In genomic region chr14:22304324-22304723, GRCh38 we compare ENCODE assay signal across 1 cellular context.
TF ChIP-seq lines count a peak whose summit lies in the region.

No MANE protein-coding gene starts in this region.

TF ChIP-seq in GM23338, 12 proteins besides CTCF, POLR2A, EP300 and RAD21:
- TF ChIP-seq, protein P1, sequence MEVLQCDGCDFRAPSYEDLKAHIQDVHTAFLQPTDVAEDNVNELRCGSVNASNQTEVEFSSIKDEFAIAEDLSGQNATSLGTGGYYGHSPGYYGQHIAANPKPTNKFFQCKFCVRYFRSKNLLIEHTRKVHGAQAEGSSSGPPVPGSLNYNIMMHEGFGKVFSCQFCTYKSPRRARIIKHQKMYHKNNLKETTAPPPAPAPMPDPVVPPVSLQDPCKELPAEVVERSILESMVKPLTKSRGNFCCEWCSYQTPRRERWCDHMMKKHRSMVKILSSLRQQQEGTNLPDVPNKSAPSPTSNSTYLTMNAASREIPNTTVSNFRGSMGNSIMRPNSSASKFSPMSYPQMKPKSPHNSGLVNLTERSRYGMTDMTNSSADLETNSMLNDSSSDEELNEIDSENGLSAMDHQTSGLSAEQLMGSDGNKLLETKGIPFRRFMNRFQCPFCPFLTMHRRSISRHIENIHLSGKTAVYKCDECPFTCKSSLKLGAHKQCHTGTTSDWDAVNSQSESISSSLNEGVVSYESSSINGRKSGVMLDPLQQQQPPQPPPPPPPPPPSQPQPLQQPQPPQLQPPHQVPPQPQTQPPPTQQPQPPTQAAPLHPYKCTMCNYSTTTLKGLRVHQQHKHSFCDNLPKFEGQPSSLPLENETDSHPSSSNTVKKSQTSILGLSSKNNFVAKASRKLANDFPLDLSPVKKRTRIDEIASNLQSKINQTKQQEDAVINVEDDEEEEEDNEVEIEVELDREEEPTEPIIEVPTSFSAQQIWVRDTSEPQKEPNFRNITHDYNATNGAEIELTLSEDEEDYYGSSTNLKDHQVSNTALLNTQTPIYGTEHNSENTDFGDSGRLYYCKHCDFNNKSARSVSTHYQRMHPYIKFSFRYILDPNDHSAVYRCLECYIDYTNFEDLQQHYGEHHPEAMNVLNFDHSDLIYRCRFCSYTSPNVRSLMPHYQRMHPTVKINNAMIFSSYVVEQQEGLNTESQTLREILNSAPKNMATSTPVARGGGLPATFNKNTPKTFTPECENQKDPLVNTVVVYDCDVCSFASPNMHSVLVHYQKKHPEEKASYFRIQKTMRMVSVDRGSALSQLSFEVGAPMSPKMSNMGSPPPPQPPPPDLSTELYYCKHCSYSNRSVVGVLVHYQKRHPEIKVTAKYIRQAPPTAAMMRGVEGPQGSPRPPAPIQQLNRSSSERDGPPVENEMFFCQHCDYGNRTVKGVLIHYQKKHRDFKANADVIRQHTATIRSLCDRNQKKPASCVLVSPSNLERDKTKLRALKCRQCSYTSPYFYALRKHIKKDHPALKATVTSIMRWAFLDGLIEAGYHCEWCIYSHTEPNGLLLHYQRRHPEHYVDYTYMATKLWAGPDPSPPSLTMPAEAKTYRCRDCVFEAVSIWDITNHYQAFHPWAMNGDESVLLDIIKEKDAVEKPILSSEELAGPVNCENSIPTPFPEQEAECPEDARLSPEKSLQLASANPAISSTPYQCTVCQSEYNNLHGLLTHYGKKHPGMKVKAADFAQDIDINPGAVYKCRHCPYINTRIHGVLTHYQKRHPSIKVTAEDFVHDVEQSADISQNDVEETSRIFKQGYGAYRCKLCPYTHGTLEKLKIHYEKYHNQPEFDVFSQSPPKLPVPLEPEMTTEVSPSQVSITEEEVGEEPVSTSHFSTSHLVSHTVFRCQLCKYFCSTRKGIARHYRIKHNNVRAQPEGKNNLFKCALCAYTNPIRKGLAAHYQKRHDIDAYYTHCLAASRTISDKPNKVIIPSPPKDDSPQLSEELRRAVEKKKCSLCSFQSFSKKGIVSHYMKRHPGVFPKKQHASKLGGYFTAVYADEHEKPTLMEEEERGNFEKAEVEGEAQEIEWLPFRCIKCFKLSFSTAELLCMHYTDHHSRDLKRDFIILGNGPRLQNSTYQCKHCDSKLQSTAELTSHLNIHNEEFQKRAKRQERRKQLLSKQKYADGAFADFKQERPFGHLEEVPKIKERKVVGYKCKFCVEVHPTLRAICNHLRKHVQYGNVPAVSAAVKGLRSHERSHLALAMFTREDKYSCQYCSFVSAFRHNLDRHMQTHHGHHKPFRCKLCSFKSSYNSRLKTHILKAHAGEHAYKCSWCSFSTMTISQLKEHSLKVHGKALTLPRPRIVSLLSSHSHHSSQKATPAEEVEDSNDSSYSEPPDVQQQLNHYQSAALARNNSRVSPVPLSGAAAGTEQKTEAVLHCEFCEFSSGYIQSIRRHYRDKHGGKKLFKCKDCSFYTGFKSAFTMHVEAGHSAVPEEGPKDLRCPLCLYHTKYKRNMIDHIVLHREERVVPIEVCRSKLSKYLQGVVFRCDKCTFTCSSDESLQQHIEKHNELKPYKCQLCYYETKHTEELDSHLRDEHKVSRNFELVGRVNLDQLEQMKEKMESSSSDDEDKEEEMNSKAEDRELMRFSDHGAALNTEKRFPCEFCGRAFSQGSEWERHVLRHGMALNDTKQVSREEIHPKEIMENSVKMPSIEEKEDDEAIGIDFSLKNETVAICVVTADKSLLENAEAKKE (CRISPR knock-in tag; IDR thresholded peaks at IDR 0.05) = no peak
- TF ChIP-seq NANOG (IDR thresholded peaks at IDR 0.05; ENCODE audit: borderline replicate concordance) = no peak
